In genomic region chr10:48981310-48981907, GRCh38 we compare ENCODE assay signal across 8 cellular contexts. TPM values are rescaled to one million over a fixed set of nuclear protein-coding genes. Genes with fewer than 3 reads are reported as not detected.
DNase-seq lines count a peak whose midpoint lies in the region; ATAC-seq and TF ChIP-seq lines count a peak whose summit lies in the region.

No MANE protein-coding gene starts in this region.

- no peaks in the 10 kb centered on the region for H3K9me3 Mint-ChIP-seq in activated T-helper 2 cell treated with anti-CD3 and anti-CD28 coated beads, Interferon-gamma antibody, Interleukin-2, Interleukin-4, amounts not matched to agents 10 μg/mL and 5 μg/mL and 100 μg/mL, durations not matched to agents 14 hours and 24 hours and 36 hours
- H3K9me3 Mint-ChIP-seq in glutamatergic neuron (ENCODE audit: unreplicated experiment), result peaks cover 8% of the 10 kb centered on the region

- DNase-seq in Ammon's horn (ENCODE audit: low spot score) (peak; percentile 50), NCI-H774 (lab: John Stamatoyannopoulos, UW) (peak; percentile 65), glutamatergic neuron (peak; percentile 79), pons (ENCODE audit: low spot score) (peak; percentile 34)
- DNase-seq in activated T-helper 2 cell treated with anti-CD3 and anti-CD28 coated beads, Interferon-gamma antibody, Interleukin-2, Interleukin-4, amounts not matched to agents 10 μg/mL and 5 μg/mL and 100 μg/mL, durations not matched to agents 14 hours and 24 hours and 36 hours (ENCODE audit: low spot score), result peak; percentile 20

- no peak overlapping the region for H3K27ac Mint-ChIP-seq in activated T-helper 2 cell treated with anti-CD3 and anti-CD28 coated beads, Interferon-gamma antibody, Interleukin-2, Interleukin-4, amounts not matched to agents 10 μg/mL and 5 μg/mL and 100 μg/mL, durations not matched to agents 14 hours and 24 hours and 36 hours
- H3K27ac Mint-ChIP-seq in glutamatergic neuron (ENCODE audit: unreplicated experiment), result no peak overlapping the region

- peak; percentile 92 for TF ChIP-seq CTCF in glutamatergic neuron (IDR thresholded peaks at IDR 0.05; ENCODE audit: partially characterized antibody, unreplicated experiment)

- H3K27me3 Mint-ChIP-seq in activated T-helper 2 cell treated with anti-CD3 and anti-CD28 coated beads, Interferon-gamma antibody, Interleukin-2, Interleukin-4, amounts not matched to agents 10 μg/mL and 5 μg/mL and 100 μg/mL, durations not matched to agents 14 hours and 24 hours and 36 hours (ENCODE audit: low read depth), result no peaks in the 10 kb centered on the region
- H3K27me3 Mint-ChIP-seq in glutamatergic neuron (ENCODE audit: unreplicated experiment), result peaks cover 5% of the 10 kb centered on the region

- no peak overlapping the region for H3K4me3 Mint-ChIP-seq in activated T-helper 2 cell treated with anti-CD3 and anti-CD28 coated beads, Interferon-gamma antibody, Interleukin-2, Interleukin-4, amounts not matched to agents 10 μg/mL and 5 μg/mL and 100 μg/mL, durations not matched to agents 14 hours and 24 hours and 36 hours (ENCODE audit: low read depth)
- no peak overlapping the region for H3K4me3 Mint-ChIP-seq in glutamatergic neuron (ENCODE audit: unreplicated experiment)

- ATAC-seq in GM18909 (IDR thresholded peaks at IDR 0.05; ENCODE audit: poor library complexity, unreplicated experiment), result peak; percentile 43
- ATAC-seq in GM21528 (IDR thresholded peaks at IDR 0.05; ENCODE audit: low FRiP score, unreplicated experiment), result no peak
- ATAC-seq in HG03175 (IDR thresholded peaks at IDR 0.05; ENCODE audit: unreplicated experiment), result no peak

- no peaks in the 10 kb centered on the region for H3K4me1 Mint-ChIP-seq in activated T-helper 2 cell treated with anti-CD3 and anti-CD28 coated beads, Interferon-gamma antibody, Interleukin-2, Interleukin-4, amounts not matched to agents 10 μg/mL and 5 μg/mL and 100 μg/mL, durations not matched to agents 14 hours and 24 hours and 36 hours (ENCODE audit: low read depth)
- H3K4me1 Mint-ChIP-seq in glutamatergic neuron (ENCODE audit: low read depth, unreplicated experiment), result peaks cover 17% of the 10 kb centered on the region

- no peaks in the 10 kb centered on the region for H3K36me3 Mint-ChIP-seq in activated T-helper 2 cell treated with anti-CD3 and anti-CD28 coated beads, Interferon-gamma antibody, Interleukin-2, Interleukin-4, amounts not matched to agents 10 μg/mL and 5 μg/mL and 100 μg/mL, durations not matched to agents 14 hours and 24 hours and 36 hours (ENCODE audit: low read depth)
- H3K36me3 Mint-ChIP-seq in glutamatergic neuron (ENCODE audit: unreplicated experiment), result no peaks in the 10 kb centered on the region

- intact Hi-C loops in activated T-helper 2 cell treated with anti-CD3 and anti-CD28 coated beads, Interferon-gamma antibody, Interleukin-2, Interleukin-4, amounts not matched to agents 10 μg/mL and 5 μg/mL and 100 μg/mL, durations not matched to agents 14 hours and 24 hours and 36 hours (cut with micrococcal nuclease), result loop anchor here (1.0 to 5.0 kb wide), 4 partner anchors 96 to 531 kb away; partner anchors contain the start of gene DRGX

RNA-seq across cellular contexts. Expression of gene LRRC18, which starts 41.8 kb away (rescaled TPM):
- total RNA-seq in activated T-helper 2 cell treated with anti-CD3 and anti-CD28 coated beads, Interferon-gamma antibody, Interleukin-2, Interleukin-4, amounts not matched to agents 10 μg/mL and 5 μg/mL and 100 μg/mL, durations not matched to agents 14 hours and 24 hours and 36 hours, result not detected in 2 replicates
- total RNA-seq in glutamatergic neuron (ENCODE audit: unreplicated experiment), result not detected

Comparison
In these comparisons a context has a peak if more than half of its experiments do, and no peak if none do; other contexts are left out.
1. DNase-seq: peak in every context shown above with its lines; median percentile 79 in glutamatergic neuron; 65 in NCI-H774; 50 in Ammon's horn; 34 in pons; 20 in activated T-helper 2 cell treated with anti-CD3 and anti-CD28 coated beads, Interferon-gamma antibody, Interleukin-2, Interleukin-4, amounts not matched to agents 10 μg/mL and 5 μg/mL and 100 μg/mL, durations not matched to agents 14 hours and 24 hours and 36 hours.